In genomic region chr11:103682318-103683184, GRCh38 we compare ENCODE assay signal across 1 cellular context.
TF ChIP-seq lines count a peak whose summit lies in the region.

No MANE protein-coding gene starts in this region.

TF ChIP-seq in HepG2, 621 proteins besides CTCF, POLR2A, EP300 and RAD21 (continued from another document):
- TF ChIP-seq ZNF563 (CRISPR knock-in tag; IDR thresholded peaks at IDR 0.05) (no peak), PAXIP1 (CRISPR knock-in tag; conservative IDR thresholded peaks at IDR 0.05) (0 out of 2 replicates have a peak, but pooled peaks have one; percentile 15), ARID3A (IDR thresholded peaks at IDR 0.05; ENCODE audit: low read depth, low read length) (peak; percentile 77), NR2F6 (IDR thresholded peaks at IDR 0.05) (peak; percentile 62), NR2F6 (CRISPR knock-in tag; IDR thresholded peaks at IDR 0.05) (peak; percentile 56; the same call in 1 of the 2 replicates), TCF7 (IDR thresholded peaks at IDR 0.05; ENCODE audit: low read depth) (peak; percentile 70), MEF2D (CRISPR knock-in tag; IDR thresholded peaks at IDR 0.05) (no peak), DPF2 (CRISPR knock-in tag; IDR thresholded peaks at IDR 0.05; ENCODE audit: borderline replicate concordance, low read depth) (no peak), ZMYM3 (CRISPR knock-in tag; IDR thresholded peaks at IDR 0.05) (no peak), MAFK (conservative IDR thresholded peaks at IDR 0.05 in 1 of 2, IDR thresholded peaks at IDR 0.05 in 1 of 2; ENCODE audit: low read length in 2 of 2) (no peak), FOXA1 (IDR thresholded peaks at IDR 0.05) (no peak), FOXA1 (CRISPR knock-in tag; IDR thresholded peaks at IDR 0.05) (0 out of 2 replicates have a peak, but pooled peaks have one; percentile 5), ZHX2 (IDR thresholded peaks at IDR 0.05; ENCODE audit: low read depth) (no peak), ZHX2 (CRISPR knock-in tag; IDR thresholded peaks at IDR 0.05; ENCODE audit: borderline replicate concordance) (no peak), ZMYM4 (CRISPR knock-in tag; IDR thresholded peaks at IDR 0.05) (no peak), YEATS2 (CRISPR knock-in tag; IDR thresholded peaks at IDR 0.05; ENCODE audit: borderline replicate concordance) (no peak), HOXD1 (CRISPR knock-in tag; IDR thresholded peaks at IDR 0.05) (no peak), ZNF772 (CRISPR knock-in tag; IDR thresholded peaks at IDR 0.05) (no peak), AKNA (CRISPR knock-in tag; IDR thresholded peaks at IDR 0.05; ENCODE audit: borderline replicate concordance) (no peak), PRDM15 (CRISPR knock-in tag; IDR thresholded peaks at IDR 0.05) (peak; percentile 90), SKIL (CRISPR knock-in tag; IDR thresholded peaks at IDR 0.05; ENCODE audit: borderline replicate concordance) (no peak), MIXL1 (CRISPR knock-in tag; IDR thresholded peaks at IDR 0.05) (peak; percentile 76; the same call in 1 of the 2 replicates), ZNF556 (CRISPR knock-in tag; IDR thresholded peaks at IDR 0.05; ENCODE audit: borderline replicate concordance) (no peak), NFAT5 (CRISPR knock-in tag; IDR thresholded peaks at IDR 0.05) (no peak)
